11 cellular contexts compared by ENCODE assay signal in genomic region chr20:36569847-36570429, GRCh38. TPM values are rescaled to one million over a fixed set of nuclear protein-coding genes. Genes with fewer than 3 reads are reported as not detected.
DNase-seq lines count a peak whose midpoint lies in the region; ATAC-seq and TF ChIP-seq lines count a peak whose summit lies in the region.
"Had no signal": no experiment of that assay in that cellular context is flagged by ENCODE, and none has a peak within 500 bp of the region (broad histone marks: within the 10 kb centered on the region; RNA-seq: fewer than 3 reads in every experiment).

No MANE protein-coding gene starts in this region.

- peaks cover 25% of the 10 kb centered on the region for H3K4me1 Mint-ChIP-seq in HFFc6 (ENCODE audit: low read depth)
- peaks cover 42% of the 10 kb centered on the region for H3K4me1 Mint-ChIP-seq in WTC11
- H3K4me1 Mint-ChIP-seq in immature natural killer cell = peaks cover 21 to 23% of the 10 kb centered on the region in 2 donors
- peaks cover 17% of the 10 kb centered on the region for H3K4me1 Mint-ChIP-seq in activated T-helper 17 cell treated with anti-CD3 and anti-CD28 coated beads, Interleukin-2, amount 50 U/mL, for 72 hours

- H3K27me3 Mint-ChIP-seq in HFFc6 (ENCODE audit: insufficient read depth) = peaks cover 7% of the 10 kb centered on the region
- H3K27me3 Mint-ChIP-seq in WTC11 (ENCODE audit: low read depth) = peaks cover 4% of the 10 kb centered on the region
- H3K27me3 Mint-ChIP-seq in immature natural killer cell (ENCODE audit: low read depth in 3 of 3) = peaks cover 11 to 28% (median 20%) of the 10 kb centered on the region in 3 donors
- H3K27me3 Mint-ChIP-seq in activated T-helper 17 cell treated with anti-CD3 and anti-CD28 coated beads, Interleukin-2, amount 50 U/mL, for 72 hours = no peaks in the 10 kb centered on the region
- H3K27me3 Mint-ChIP-seq: activated T-cell treated with anti-CD3 and anti-CD28 coated beads, Interleukin-2, amount 50 U/mL, for 24 hours had no signal

- H3K36me3 Mint-ChIP-seq in HFFc6 (ENCODE audit: low read depth) = no peaks in the 10 kb centered on the region
- H3K36me3 Mint-ChIP-seq in WTC11 = peaks cover 21% of the 10 kb centered on the region
- no peaks in the 10 kb centered on the region for H3K36me3 Mint-ChIP-seq in immature natural killer cell
- H3K36me3 Mint-ChIP-seq in activated T-helper 17 cell treated with anti-CD3 and anti-CD28 coated beads, Interleukin-2, amount 50 U/mL, for 72 hours (ENCODE audit: low read depth) = peaks cover 12% of the 10 kb centered on the region

- POLR2A ChIA-PET in WTC11 (lab: Charles Lee) = interaction anchor here (1.0 to 2.6 kb wide), 2 partner anchors 35 to 79 kb away, joined by 3 to 16 read pairs; partner anchors contain the start of gene RAB5IF

- CTCF ChIA-PET in WTC11 (lab: Charles Lee) = interaction anchor here (0.9 to 2.9 kb wide), 4 partner anchors 16 to 36 kb away, joined by 3 to 16 read pairs (median 7); partner anchors contain the start of gene RAB5IF

- no peak for ATAC-seq in WTC11
- no peak for ATAC-seq in activated T-helper 17 cell treated with anti-CD3 and anti-CD28 coated beads, Interleukin-2, amount 50 U/mL, for 72 hours (replicated peaks)
- no peak for ATAC-seq in GM19035 (IDR thresholded peaks at IDR 0.05; ENCODE audit: unreplicated experiment)
- ATAC-seq in GM18907 (IDR thresholded peaks at IDR 0.05; ENCODE audit: unreplicated experiment) = no peak
- ATAC-seq in GM18511 (IDR thresholded peaks at IDR 0.05; ENCODE audit: unreplicated experiment) = no peak
- ATAC-seq: Panc1 had no signal

- H3K27ac Mint-ChIP-seq in HFFc6 (peak overlapping the region; percentile 13; the same call in 1 of the 2 replicates), WTC11 (peak overlapping the region; percentile 92), immature natural killer cell (peak overlapping the region; percentile 12 to 66 (median 37))
- H3K27ac Mint-ChIP-seq in activated T-helper 17 cell treated with anti-CD3 and anti-CD28 coated beads, Interleukin-2, amount 50 U/mL, for 72 hours = no peak overlapping the region
- H3K27ac Mint-ChIP-seq: activated T-cell treated with anti-CD3 and anti-CD28 coated beads, Interleukin-2, amount 50 U/mL, for 24 hours had no signal

- no peak overlapping the region for H3K4me3 Mint-ChIP-seq in HFFc6
- peak overlapping the region; percentile 80 for H3K4me3 Mint-ChIP-seq in WTC11
- H3K4me3 Mint-ChIP-seq in immature natural killer cell = no peak overlapping the region
- H3K4me3 Mint-ChIP-seq in activated T-helper 17 cell treated with anti-CD3 and anti-CD28 coated beads, Interleukin-2, amount 50 U/mL, for 72 hours = no peak overlapping the region
- H3K4me3 Mint-ChIP-seq: activated T-cell treated with anti-CD3 and anti-CD28 coated beads, Interleukin-2, amount 50 U/mL, for 24 hours had no signal

- H3K9me3 Mint-ChIP-seq in HFFc6 = peaks cover 5% of the 10 kb centered on the region; the same call in 1 of the 2 replicates
- H3K9me3 Mint-ChIP-seq in WTC11 = peaks cover 14% of the 10 kb centered on the region
- H3K9me3 Mint-ChIP-seq in immature natural killer cell = peaks cover under 1 to 8% (median 5%) of the 10 kb centered on the region in 6 donors
- H3K9me3 Mint-ChIP-seq in activated T-helper 17 cell treated with anti-CD3 and anti-CD28 coated beads, Interleukin-2, amount 50 U/mL, for 72 hours = peaks cover under 1% of the 10 kb centered on the region

- DNase-seq in AG20443 (ENCODE audit: low spot score) (peak; percentile 90), HFFc6 (peak; percentile 61), WTC11 (ENCODE audit: low spot score) (no peak), immature natural killer cell (no peak)
- DNase-seq: activated T-cell treated with anti-CD3 and anti-CD28 coated beads, Interleukin-2, amount 50 U/mL, for 24 hours; kidney glomerular epithelial cell had no signal

- TF ChIP-seq CTCF in HFFc6 (IDR thresholded peaks at IDR 0.05) = no peak
- no peak for TF ChIP-seq CTCF in WTC11 (IDR thresholded peaks at IDR 0.05)

TF ChIP-seq in WTC11, 78 proteins besides CTCF, POLR2A, EP300 and RAD21 (continues in another document):
- no peak for TF ChIP-seq ARID4B (CRISPR knock-in tag; IDR thresholded peaks at IDR 0.05; ENCODE audit: borderline replicate concordance)
- no peak for TF ChIP-seq RELA (CRISPR knock-in tag; IDR thresholded peaks at IDR 0.05; ENCODE audit: borderline replicate concordance)
- TF ChIP-seq EMX1 (CRISPR knock-in tag; IDR thresholded peaks at IDR 0.05) = no peak
- TF ChIP-seq TP53 (CRISPR knock-in tag; IDR thresholded peaks at IDR 0.05) = no peak
- no peak for TF ChIP-seq JAZF1 (CRISPR knock-in tag; IDR thresholded peaks at IDR 0.05)
- no peak for TF ChIP-seq AR (CRISPR knock-in tag; IDR thresholded peaks at IDR 0.05)
- TF ChIP-seq RORB (CRISPR knock-in tag; IDR thresholded peaks at IDR 0.05) = no peak
- TF ChIP-seq FOXP1 (CRISPR knock-in tag; IDR thresholded peaks at IDR 0.05; ENCODE audit: borderline replicate concordance) = no peak
- TF ChIP-seq HMGA2 (CRISPR knock-in tag; IDR thresholded peaks at IDR 0.05) = no peak
- no peak for TF ChIP-seq KAT7 (CRISPR knock-in tag; IDR thresholded peaks at IDR 0.05; ENCODE audit: borderline replicate concordance)
- TF ChIP-seq CREB1 (CRISPR knock-in tag; IDR thresholded peaks at IDR 0.05) = no peak
- TF ChIP-seq NFE2L1 (CRISPR knock-in tag; IDR thresholded peaks at IDR 0.05) = no peak
- no peak for TF ChIP-seq TEAD1 (CRISPR knock-in tag; IDR thresholded peaks at IDR 0.05)

RNA-seq across cellular contexts. Expression of gene TGIF2, which starts 3.5 kb away (rescaled TPM):
- 10 to 100 TPM in 1 of 6 experiments, 1 to 10 TPM in 5; 5.5 to 12.0 (median 7.7) TPM for total RNA-seq in HFFc6 (2021; fragmentation: NEBNext Ultra II Directional; extraction: Animal tissue kit (Norgen Biotek cat#: 25700))
- 71.1 to 88.9 TPM (median 80.3 TPM) in 3 replicates for total RNA-seq in WTC11 (2021)
- polyA plus RNA-seq in immature natural killer cell = 10 to 100 TPM; 12.3 to 16.1 (median 14.9) TPM
- total RNA-seq in activated T-helper 17 cell treated with anti-CD3 and anti-CD28 coated beads, Interleukin-2, amount 50 U/mL, for 72 hours = 10 to 100 TPM; 43.8 to 57.1 TPM

RNA-seq across cellular contexts. Expression of gene MYL9, which starts 28.6 kb away (rescaled TPM):
- total RNA-seq in HFFc6 (2021; fragmentation: NEBNext Ultra II Directional; extraction: Animal tissue kit (Norgen Biotek cat#: 25700)) = 1,000 to 10,000 TPM; 1,181 to 1,631 (median 1,227) TPM
- 52.5 to 57.7 TPM (median 54.7 TPM) in 3 replicates for total RNA-seq in WTC11 (2021)
- polyA plus RNA-seq in immature natural killer cell = 1 to 10 TPM in 1 of 3 donors, under 1 TPM in 2; 0.10 to 2.7 (median 0.48) TPM
- total RNA-seq in activated T-helper 17 cell treated with anti-CD3 and anti-CD28 coated beads, Interleukin-2, amount 50 U/mL, for 72 hours = 10 to 100 TPM in 1 of 2 donors, 1 to 10 TPM in 1; 4.4 to 10.1 TPM

RNA-seq across cellular contexts. Expression of gene RAB5IF, which starts 35.6 kb away (rescaled TPM):
- 100 to 1,000 TPM in 3 of 6 experiments, 10 to 100 TPM in 3; 94.5 to 105 (median 100) TPM for total RNA-seq in HFFc6 (2021; fragmentation: NEBNext Ultra II Directional; extraction: Animal tissue kit (Norgen Biotek cat#: 25700))
- total RNA-seq in WTC11 (2021) = 83.2 to 89.4 TPM (median 88.4 TPM) in 3 replicates
- polyA plus RNA-seq in immature natural killer cell = 100 to 1,000 TPM; 230 to 380 (median 276) TPM
- 100 to 1,000 TPM in 1 of 2 donors, 10 to 100 TPM in 1; 60.8 to 186 TPM for total RNA-seq in activated T-helper 17 cell treated with anti-CD3 and anti-CD28 coated beads, Interleukin-2, amount 50 U/mL, for 72 hours

Comparison
In these comparisons a context has a peak if more than half of its experiments do, and no peak if none do; other contexts are left out.
1. DNase-seq: peak in AG20443 (single experiment) and HFFc6 (single experiment); none in WTC11 (single experiment) and immature natural killer cell (0 of 3).
2. RNA of gene MYL9, which starts 28.6 kb away (total RNA-seq): 1,181 to 1,631 TPM in HFFc6; 52.5 to 57.7 TPM in WTC11 and 4.4 to 10.1 TPM in activated T-helper 17 cell treated with anti-CD3 and anti-CD28 coated beads, Interleukin-2, amount 50 U/mL, for 72 hours; every median in the first group is over 10 times any median in the second.